In the genomic region with DNA sequence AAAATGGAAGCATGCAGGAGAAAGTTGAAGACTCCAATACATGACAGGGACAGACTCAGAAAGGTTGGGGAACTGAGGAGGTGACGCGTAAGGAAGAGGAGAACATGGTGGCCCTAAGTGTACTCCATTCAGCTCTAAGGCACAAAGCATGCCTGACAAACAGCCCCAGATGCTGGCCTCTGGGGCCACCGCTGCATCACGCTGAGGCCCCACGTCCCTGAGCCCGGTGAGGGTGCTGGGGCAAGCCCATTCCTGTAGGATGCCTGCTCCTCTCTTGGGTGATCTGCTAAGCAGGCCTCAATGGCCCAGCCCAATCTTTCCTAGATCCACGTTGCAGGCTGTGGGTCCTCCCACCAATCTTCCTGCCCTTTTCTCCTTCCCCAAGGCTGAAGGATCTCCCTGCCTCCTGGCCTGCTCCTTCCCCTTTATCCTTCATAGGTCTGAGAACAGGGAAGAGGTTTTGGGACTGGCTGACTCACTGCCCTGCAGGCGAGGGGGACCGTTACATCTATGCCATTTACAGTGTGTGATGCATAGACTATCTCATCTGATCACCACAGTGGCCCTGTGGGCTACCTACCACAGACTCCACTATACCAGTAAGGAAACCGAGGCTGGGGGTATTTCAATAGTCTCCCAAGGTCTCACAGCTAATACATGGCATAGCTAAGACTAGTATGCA, we compare ENCODE assay signal across 21 cellular contexts.
"Had no signal": no experiment of that assay in that cellular context is flagged by ENCODE, and none has a peak within 500 bp of the region (broad histone marks: within the 10 kb centered on the region; RNA-seq: fewer than 3 reads in every experiment).

No MANE protein-coding gene starts in this region.

- H3K4me3 ChIP-seq: body of pancreas, heart left ventricle, mucosa of descending colon, neural progenitor cell, ovary, prostate gland, thyroid gland, upper lobe of right lung had no signal

- H3K9me3 ChIP-seq: body of pancreas, mucosa of descending colon, ovary, prostate gland, thyroid gland, upper lobe of right lung had no signal

- H3K36me3 ChIP-seq: heart left ventricle, neural progenitor cell, ovary, prostate gland, thyroid gland, upper lobe of right lung had no signal

- H3K36me3 Mint-ChIP-seq: activated naive CD4-positive, alpha-beta T cell treated with anti-CD3 and anti-CD28 coated beads, Interleukin-2, amount 50 U/mL, for 24 hours; memory B cell; neural progenitor cell; WTC11 had no signal

- H3K27ac ChIP-seq: body of pancreas, epithelial cell of prostate, heart left ventricle, neural progenitor cell, ovary, prostate gland, thyroid gland, upper lobe of right lung had no signal

- H3K4me2 ChIP-seq: neural progenitor cell had no signal

- H3K27ac Mint-ChIP-seq: activated naive CD4-positive, alpha-beta T cell treated with anti-CD3 and anti-CD28 coated beads, Interleukin-2, amount 50 U/mL, for 24 hours; memory B cell; neural progenitor cell; WTC11 had no signal

- FAIRE-seq: islet of Langerhans had no signal

- H3K27me3 Mint-ChIP-seq: activated naive CD4-positive, alpha-beta T cell treated with anti-CD3 and anti-CD28 coated beads, Interleukin-2, amount 50 U/mL, for 24 hours had no signal

- H3K27me3 ChIP-seq: body of pancreas, heart left ventricle, neural progenitor cell, ovary, thyroid gland, upper lobe of right lung had no signal

- DNase-seq: activated gamma-delta T cell treated with Interleukin-2 at 50 U/mL for 16 hours; activated T-cell treated with anti-CD3 and anti-CD28 coated beads, Interleukin-2, amount 50 U/mL, for 1 hour; anterior cingulate cortex; body of pancreas; heart left ventricle; left cardiac atrium; mucosa of descending colon; ovary; stimulated activated CD4-positive, alpha-beta T cell treated with anti-CD3 and anti-CD28 coated beads, Interleukin-2, amount 100 ng/mL, for 48 hours; stimulated activated naive CD4-positive, alpha-beta T cell treated with Interleukin-2 at 50 U/mL for 16 hours; substantia nigra; T-helper 9 cell; thyroid gland; upper lobe of right lung had no signal

- H3K9me3 Mint-ChIP-seq: activated naive CD4-positive, alpha-beta T cell treated with anti-CD3 and anti-CD28 coated beads, Interleukin-2, amount 50 U/mL, for 24 hours; neural progenitor cell had no signal

- H3K4me1 ChIP-seq: body of pancreas, neural progenitor cell, prostate gland, upper lobe of right lung had no signal

- H3K4me1 Mint-ChIP-seq: activated naive CD4-positive, alpha-beta T cell treated with anti-CD3 and anti-CD28 coated beads, Interleukin-2, amount 50 U/mL, for 24 hours; memory B cell; neural progenitor cell had no signal

- H3K9ac ChIP-seq: neural progenitor cell had no signal

- H3K4me3 Mint-ChIP-seq: activated naive CD4-positive, alpha-beta T cell treated with anti-CD3 and anti-CD28 coated beads, Interleukin-2, amount 50 U/mL, for 24 hours; memory B cell; neural progenitor cell; WTC11 had no signal

- H2AFZ ChIP-seq: neural progenitor cell had no signal

- ATAC-seq: body of pancreas, left cardiac atrium, mucosa of descending colon, upper lobe of right lung, WTC11 had no signal
